Comparison of ENCODE assay signal across 10 cellular contexts in genomic region chr10:122461729-122462532, GRCh38. TPM values are rescaled to one million over a fixed set of nuclear protein-coding genes. Genes with fewer than 3 reads are reported as not detected.
DNase-seq lines count a peak whose midpoint lies in the region; ATAC-seq and TF ChIP-seq lines count a peak whose summit lies in the region.
"Had no signal": no experiment of that assay in that cellular context is flagged by ENCODE, and none has a peak within 500 bp of the region (broad histone marks: within the 10 kb centered on the region; RNA-seq: fewer than 3 reads in every experiment).

No MANE protein-coding gene starts in this region.

- H3K27ac Mint-ChIP-seq in activated naive CD8-positive, alpha-beta T cell = no peak overlapping the region
- H3K27ac Mint-ChIP-seq: memory B cell had no signal

- H3K4me2 ChIP-seq in hepatocyte = peak overlapping the region; percentile 100
- H3K4me2 ChIP-seq: KMS-11 had no signal

- H3K9me3 ChIP-seq in hepatocyte (ENCODE audit: low read depth) = no peaks in the 10 kb centered on the region

- H3K4me1 ChIP-seq in hepatocyte (ENCODE audit: insufficient read depth) = peaks cover 7% of the 10 kb centered on the region

- peaks cover 18% of the 10 kb centered on the region for H3K4me1 Mint-ChIP-seq in activated naive CD8-positive, alpha-beta T cell (ENCODE audit: low read depth)

- ATAC-seq in sciatic nerve (peak; percentile 34), GM21528 (IDR thresholded peaks at IDR 0.05; ENCODE audit: low FRiP score, unreplicated experiment) (no peak), GM18909 (IDR thresholded peaks at IDR 0.05; ENCODE audit: poor library complexity, unreplicated experiment) (no peak)

- H3K36me3 ChIP-seq in hepatocyte (replicated peaks; ENCODE audit: insufficient read depth, low read depth) = no peaks in the 10 kb centered on the region

- no peaks in the 10 kb centered on the region for H3K36me3 Mint-ChIP-seq in activated naive CD8-positive, alpha-beta T cell
- H3K36me3 Mint-ChIP-seq: memory B cell had no signal

- H3K27me3 Mint-ChIP-seq in activated naive CD8-positive, alpha-beta T cell = peaks cover 43% of the 10 kb centered on the region

- intact Hi-C loops in sciatic nerve (cut with DNase I) = no loop called here

- H3K27me3 ChIP-seq in hepatocyte = peaks cover 49% of the 10 kb centered on the region

- no peaks in the 10 kb centered on the region for H3K9me3 Mint-ChIP-seq in activated naive CD8-positive, alpha-beta T cell (ENCODE audit: low read depth)
- H3K9me3 Mint-ChIP-seq: memory B cell had no signal

- 1% methylated on average over 73 of the region's 95 CpGs for WGBS in hepatocyte (ENCODE audit: low lambda C conversion rate, missing lambda C conversion rate)

- DNase-seq in HFF-Myc (ENCODE audit: extremely low read depth, low read depth) (no peak), hepatocyte (ENCODE audit: low spot score) (peak; percentile 60), sciatic nerve (ENCODE audit: low spot score) (no peak), NCI-H2196 (lab: John Stamatoyannopoulos, UW; ENCODE audit: unreplicated experiment) (no peak)
- no peak for DNase-seq in activated CD8-positive, alpha-beta memory T cell treated with anti-CD3 and anti-CD28 coated beads, Interleukin-2, amount 50 U/mL, for 4 hours

- H3K27ac ChIP-seq in hepatocyte = peak overlapping the region; percentile 12
- H3K27ac ChIP-seq: KMS-11 had no signal

- no peaks in the 10 kb centered on the region for H3K79me2 ChIP-seq in hepatocyte

- peak overlapping the region; percentile 84 for H3K4me3 Mint-ChIP-seq in activated naive CD8-positive, alpha-beta T cell
- H3K4me3 Mint-ChIP-seq: memory B cell had no signal

- H3K4me3 ChIP-seq in HFF-Myc (replicated peaks; ENCODE audit: low read depth, low read length) (peak overlapping the region; percentile 47), hepatocyte (peak overlapping the region; percentile 79)

- TF ChIP-seq CTCF in HFF-Myc (IDR thresholded peaks at IDR 0.05; ENCODE audit: low read depth, low read length, missing control alignments) (no peak), hepatocyte (IDR thresholded peaks at IDR 0.05; ENCODE audit: poor library complexity) (no peak)

- no peaks in the 10 kb centered on the region for H3K9me2 ChIP-seq in hepatocyte (replicated peaks; ENCODE audit: insufficient read depth)

- H2AFZ ChIP-seq in hepatocyte = peak overlapping the region; percentile 76

- no peaks in the 10 kb centered on the region for H4K20me1 ChIP-seq in hepatocyte (ENCODE audit: insufficient read depth, poor library complexity, severe bottlenecking)

RNA-seq across cellular contexts. Expression of gene HTRA1, which starts 0.6 kb away (rescaled TPM):
- total RNA-seq in hepatocyte (87.1 and 91.9 TPM in 2 replicates), sciatic nerve (123 TPM)
- polyA plus RNA-seq in hepatocyte = 160 and 173 TPM in 2 replicates

RNA-seq across cellular contexts. Expression of gene ARMS2, which starts 7.5 kb away (rescaled TPM):
- total RNA-seq in hepatocyte = not detected in 2 replicates
- not detected in 2 replicates for polyA plus RNA-seq in hepatocyte
- total RNA-seq in sciatic nerve = not detected
